In genomic region chr7:94087664-94088352, GRCh38 we compare ENCODE assay signal across 8 cellular contexts.
DNase-seq lines count a peak whose midpoint lies in the region; ATAC-seq and TF ChIP-seq lines count a peak whose summit lies in the region.

No MANE protein-coding gene starts in this region.

- no peaks in the 10 kb centered on the region for H4K20me1 ChIP-seq in DND-41 (ENCODE audit: insufficient read depth, low read length)
- H4K20me1 ChIP-seq in osteoblast (ENCODE audit: insufficient read depth, low read length): no peaks in the 10 kb centered on the region

- H3K4me3 ChIP-seq in DND-41 (ENCODE audit: low read depth in 1 of 2, low read length in 2 of 2): no peak overlapping the region
- peak overlapping the region; percentile 61 for H3K4me3 ChIP-seq in osteoblast (ENCODE audit: insufficient read depth, low read length)
- peak overlapping the region in 1 of 2 donors; percentile 6 for H3K4me3 ChIP-seq in uterus

- H3K9ac ChIP-seq in DND-41 (ENCODE audit: low read depth, low read length): no peak overlapping the region

- TF ChIP-seq POLR2A in uterus (IDR thresholded peaks at IDR 0.05): no peak

- peak; percentile 86 for TF ChIP-seq CTCF in DND-41 (IDR thresholded peaks at IDR 0.05; ENCODE audit: borderline replicate concordance, extremely low read depth, low read length, poor library complexity, severe bottlenecking)
- peak; percentile 94 for TF ChIP-seq CTCF in foreskin keratinocyte (conservative IDR thresholded peaks at IDR 0.05)
- peak; percentile 82 for TF ChIP-seq CTCF in osteoblast (IDR thresholded peaks at IDR 0.05; ENCODE audit: extremely low read depth, low read depth, low read length)
- peak; percentile 69 to 76 (median 72) for TF ChIP-seq CTCF in uterus (IDR thresholded peaks at IDR 0.05)

- no peaks in the 10 kb centered on the region for H3K9me3 Mint-ChIP-seq in activated T-cell treated with anti-CD3 and anti-CD28 coated beads, Interleukin-2, amount 50 U/mL, for 24 hours

- peaks cover 4% of the 10 kb centered on the region; the same call in 1 of the 2 replicates for H3K4me1 ChIP-seq in DND-41 (ENCODE audit: insufficient read depth, low read length)
- H3K4me1 ChIP-seq in foreskin keratinocyte: no peaks in the 10 kb centered on the region
- H3K4me1 ChIP-seq in osteoblast (ENCODE audit: insufficient read depth, low read length): peaks cover 19% of the 10 kb centered on the region
- H3K4me1 ChIP-seq in uterus: no peaks in the 10 kb centered on the region

- intact Hi-C loops in uterus (cut with DNase I; ENCODE audit: low total_unique reads): loop anchor here (5.0 kb wide), 1 partner anchor 191 kb away; no protein-coding TSS in a partner anchor

- peaks cover 53% of the 10 kb centered on the region for H3K27me3 Mint-ChIP-seq in activated T-cell treated with anti-CD3 and anti-CD28 coated beads, Interleukin-2, amount 50 U/mL, for 24 hours

- H3K79me2 ChIP-seq in DND-41 (ENCODE audit: insufficient read depth, low read length) (no peaks in the 10 kb centered on the region), osteoblast (ENCODE audit: insufficient read depth, low read length) (no peaks in the 10 kb centered on the region)

- peak overlapping the region; percentile 31; the same call in 1 of the 2 replicates for H3K4me2 ChIP-seq in DND-41 (ENCODE audit: insufficient read depth, low read length)
- H3K4me2 ChIP-seq in osteoblast (ENCODE audit: insufficient read depth, low read length): peak overlapping the region; percentile 83

- H3K9me3 ChIP-seq in DND-41 (ENCODE audit: insufficient read depth, low read length, severe bottlenecking) (no peaks in the 10 kb centered on the region), osteoblast (ENCODE audit: low read depth, low read length) (no peaks in the 10 kb centered on the region), uterus (no peaks in the 10 kb centered on the region)

- H3K4me1 Mint-ChIP-seq in activated T-cell treated with anti-CD3 and anti-CD28 coated beads, Interleukin-2, amount 50 U/mL, for 24 hours (ENCODE audit: low read depth): peaks cover 14% of the 10 kb centered on the region

- DNase-seq in DND-41 (peak; percentile 54), NCI-H82 treated with DMSO at 0.1 percent for 48 hours (lab: John Stamatoyannopoulos, UW; ENCODE audit: unreplicated experiment) (peak; percentile 16), foreskin keratinocyte (peak; percentile 19 to 64), osteoblast (ENCODE audit: insufficient read length, low spot score, missing footprints) (peak; percentile 86), uterus (peak in 1 of 2 donors; percentile 31)
- DNase-seq in activated T-cell treated with anti-CD3 and anti-CD28 coated beads, Interleukin-2, amount 50 U/mL, for 24 hours: no peak

- peak overlapping the region; percentile 48 for H3K4me3 Mint-ChIP-seq in activated T-cell treated with anti-CD3 and anti-CD28 coated beads, Interleukin-2, amount 50 U/mL, for 24 hours

- ATAC-seq in DND-41 (ENCODE audit: insufficient read depth, low read depth) (peak; percentile 88), GM21360 (IDR thresholded peaks at IDR 0.05; ENCODE audit: unreplicated experiment) (peak; percentile 99), HG03571 (IDR thresholded peaks at IDR 0.05; ENCODE audit: unreplicated experiment) (peak; percentile 99), foreskin keratinocyte (peak; percentile 88)

- no peak overlapping the region for H3K27ac Mint-ChIP-seq in activated T-cell treated with anti-CD3 and anti-CD28 coated beads, Interleukin-2, amount 50 U/mL, for 24 hours

- no peak overlapping the region for H3K27ac ChIP-seq in DND-41 (ENCODE audit: low read length)
- no peak overlapping the region for H3K27ac ChIP-seq in foreskin keratinocyte
- H3K27ac ChIP-seq in osteoblast (ENCODE audit: low read depth, low read length): peak overlapping the region; percentile 56
- no peak overlapping the region for H3K27ac ChIP-seq in uterus

- H3K36me3 Mint-ChIP-seq in activated T-cell treated with anti-CD3 and anti-CD28 coated beads, Interleukin-2, amount 50 U/mL, for 24 hours (ENCODE audit: low read depth): no peaks in the 10 kb centered on the region

- no peaks in the 10 kb centered on the region for H3K36me3 ChIP-seq in DND-41 (ENCODE audit: insufficient read depth, low read length)
- H3K36me3 ChIP-seq in osteoblast (ENCODE audit: insufficient read depth, low read length): no peaks in the 10 kb centered on the region
- H3K36me3 ChIP-seq in uterus: no peaks in the 10 kb centered on the region

- no peaks in the 10 kb centered on the region for H3K27me3 ChIP-seq in DND-41 (ENCODE audit: insufficient read depth, low read length, poor library complexity)
- H3K27me3 ChIP-seq in foreskin keratinocyte: peaks cover 44% of the 10 kb centered on the region
- no peaks in the 10 kb centered on the region for H3K27me3 ChIP-seq in osteoblast (ENCODE audit: insufficient read depth, low read length)
- no peaks in the 10 kb centered on the region for H3K27me3 ChIP-seq in uterus

- H2AFZ ChIP-seq in DND-41 (ENCODE audit: low read depth, low read length): no peak overlapping the region
- H2AFZ ChIP-seq in osteoblast (ENCODE audit: low read length): peak overlapping the region; percentile 75
